Comparison of ENCODE assay signal across 1 cellular context in genomic region chr12:31325877-31326631, GRCh38.
TF ChIP-seq lines count a peak whose summit lies in the region.

Gene SINHCAF (minus strand): TSS chr12:31326150. CDS start chr12:31298204, 27,946 bp downstream.

TF ChIP-seq in H1, 55 proteins besides CTCF, POLR2A, EP300 and RAD21 (continued from another document):
- TF ChIP-seq, protein P1, sequence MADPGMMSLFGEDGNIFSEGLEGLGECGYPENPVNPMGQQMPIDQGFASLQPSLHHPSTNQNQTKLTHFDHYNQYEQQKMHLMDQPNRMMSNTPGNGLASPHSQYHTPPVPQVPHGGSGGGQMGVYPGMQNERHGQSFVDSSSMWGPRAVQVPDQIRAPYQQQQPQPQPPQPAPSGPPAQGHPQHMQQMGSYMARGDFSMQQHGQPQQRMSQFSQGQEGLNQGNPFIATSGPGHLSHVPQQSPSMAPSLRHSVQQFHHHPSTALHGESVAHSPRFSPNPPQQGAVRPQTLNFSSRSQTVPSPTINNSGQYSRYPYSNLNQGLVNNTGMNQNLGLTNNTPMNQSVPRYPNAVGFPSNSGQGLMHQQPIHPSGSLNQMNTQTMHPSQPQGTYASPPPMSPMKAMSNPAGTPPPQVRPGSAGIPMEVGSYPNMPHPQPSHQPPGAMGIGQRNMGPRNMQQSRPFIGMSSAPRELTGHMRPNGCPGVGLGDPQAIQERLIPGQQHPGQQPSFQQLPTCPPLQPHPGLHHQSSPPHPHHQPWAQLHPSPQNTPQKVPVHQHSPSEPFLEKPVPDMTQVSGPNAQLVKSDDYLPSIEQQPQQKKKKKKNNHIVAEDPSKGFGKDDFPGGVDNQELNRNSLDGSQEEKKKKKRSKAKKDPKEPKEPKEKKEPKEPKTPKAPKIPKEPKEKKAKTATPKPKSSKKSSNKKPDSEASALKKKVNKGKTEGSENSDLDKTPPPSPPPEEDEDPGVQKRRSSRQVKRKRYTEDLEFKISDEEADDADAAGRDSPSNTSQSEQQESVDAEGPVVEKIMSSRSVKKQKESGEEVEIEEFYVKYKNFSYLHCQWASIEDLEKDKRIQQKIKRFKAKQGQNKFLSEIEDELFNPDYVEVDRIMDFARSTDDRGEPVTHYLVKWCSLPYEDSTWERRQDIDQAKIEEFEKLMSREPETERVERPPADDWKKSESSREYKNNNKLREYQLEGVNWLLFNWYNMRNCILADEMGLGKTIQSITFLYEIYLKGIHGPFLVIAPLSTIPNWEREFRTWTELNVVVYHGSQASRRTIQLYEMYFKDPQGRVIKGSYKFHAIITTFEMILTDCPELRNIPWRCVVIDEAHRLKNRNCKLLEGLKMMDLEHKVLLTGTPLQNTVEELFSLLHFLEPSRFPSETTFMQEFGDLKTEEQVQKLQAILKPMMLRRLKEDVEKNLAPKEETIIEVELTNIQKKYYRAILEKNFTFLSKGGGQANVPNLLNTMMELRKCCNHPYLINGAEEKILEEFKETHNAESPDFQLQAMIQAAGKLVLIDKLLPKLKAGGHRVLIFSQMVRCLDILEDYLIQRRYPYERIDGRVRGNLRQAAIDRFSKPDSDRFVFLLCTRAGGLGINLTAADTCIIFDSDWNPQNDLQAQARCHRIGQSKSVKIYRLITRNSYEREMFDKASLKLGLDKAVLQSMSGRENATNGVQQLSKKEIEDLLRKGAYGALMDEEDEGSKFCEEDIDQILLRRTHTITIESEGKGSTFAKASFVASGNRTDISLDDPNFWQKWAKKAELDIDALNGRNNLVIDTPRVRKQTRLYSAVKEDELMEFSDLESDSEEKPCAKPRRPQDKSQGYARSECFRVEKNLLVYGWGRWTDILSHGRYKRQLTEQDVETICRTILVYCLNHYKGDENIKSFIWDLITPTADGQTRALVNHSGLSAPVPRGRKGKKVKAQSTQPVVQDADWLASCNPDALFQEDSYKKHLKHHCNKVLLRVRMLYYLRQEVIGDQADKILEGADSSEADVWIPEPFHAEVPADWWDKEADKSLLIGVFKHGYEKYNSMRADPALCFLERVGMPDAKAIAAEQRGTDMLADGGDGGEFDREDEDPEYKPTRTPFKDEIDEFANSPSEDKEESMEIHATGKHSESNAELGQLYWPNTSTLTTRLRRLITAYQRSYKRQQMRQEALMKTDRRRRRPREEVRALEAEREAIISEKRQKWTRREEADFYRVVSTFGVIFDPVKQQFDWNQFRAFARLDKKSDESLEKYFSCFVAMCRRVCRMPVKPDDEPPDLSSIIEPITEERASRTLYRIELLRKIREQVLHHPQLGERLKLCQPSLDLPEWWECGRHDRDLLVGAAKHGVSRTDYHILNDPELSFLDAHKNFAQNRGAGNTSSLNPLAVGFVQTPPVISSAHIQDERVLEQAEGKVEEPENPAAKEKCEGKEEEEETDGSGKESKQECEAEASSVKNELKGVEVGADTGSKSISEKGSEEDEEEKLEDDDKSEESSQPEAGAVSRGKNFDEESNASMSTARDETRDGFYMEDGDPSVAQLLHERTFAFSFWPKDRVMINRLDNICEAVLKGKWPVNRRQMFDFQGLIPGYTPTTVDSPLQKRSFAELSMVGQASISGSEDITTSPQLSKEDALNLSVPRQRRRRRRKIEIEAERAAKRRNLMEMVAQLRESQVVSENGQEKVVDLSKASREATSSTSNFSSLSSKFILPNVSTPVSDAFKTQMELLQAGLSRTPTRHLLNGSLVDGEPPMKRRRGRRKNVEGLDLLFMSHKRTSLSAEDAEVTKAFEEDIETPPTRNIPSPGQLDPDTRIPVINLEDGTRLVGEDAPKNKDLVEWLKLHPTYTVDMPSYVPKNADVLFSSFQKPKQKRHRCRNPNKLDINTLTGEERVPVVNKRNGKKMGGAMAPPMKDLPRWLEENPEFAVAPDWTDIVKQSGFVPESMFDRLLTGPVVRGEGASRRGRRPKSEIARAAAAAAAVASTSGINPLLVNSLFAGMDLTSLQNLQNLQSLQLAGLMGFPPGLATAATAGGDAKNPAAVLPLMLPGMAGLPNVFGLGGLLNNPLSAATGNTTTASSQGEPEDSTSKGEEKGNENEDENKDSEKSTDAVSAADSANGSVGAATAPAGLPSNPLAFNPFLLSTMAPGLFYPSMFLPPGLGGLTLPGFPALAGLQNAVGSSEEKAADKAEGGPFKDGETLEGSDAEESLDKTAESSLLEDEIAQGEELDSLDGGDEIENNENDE (IDR thresholded peaks at IDR 0.05; ENCODE audit: insufficient replicate concordance, low read length): no peak
- TF ChIP-seq, protein P2, sequence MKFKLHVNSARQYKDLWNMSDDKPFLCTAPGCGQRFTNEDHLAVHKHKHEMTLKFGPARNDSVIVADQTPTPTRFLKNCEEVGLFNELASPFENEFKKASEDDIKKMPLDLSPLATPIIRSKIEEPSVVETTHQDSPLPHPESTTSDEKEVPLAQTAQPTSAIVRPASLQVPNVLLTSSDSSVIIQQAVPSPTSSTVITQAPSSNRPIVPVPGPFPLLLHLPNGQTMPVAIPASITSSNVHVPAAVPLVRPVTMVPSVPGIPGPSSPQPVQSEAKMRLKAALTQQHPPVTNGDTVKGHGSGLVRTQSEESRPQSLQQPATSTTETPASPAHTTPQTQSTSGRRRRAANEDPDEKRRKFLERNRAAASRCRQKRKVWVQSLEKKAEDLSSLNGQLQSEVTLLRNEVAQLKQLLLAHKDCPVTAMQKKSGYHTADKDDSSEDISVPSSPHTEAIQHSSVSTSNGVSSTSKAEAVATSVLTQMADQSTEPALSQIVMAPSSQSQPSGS (IDR thresholded peaks at IDR 0.05; ENCODE audit: low read length): peak; percentile 79
- TF ChIP-seq CREB1 (IDR thresholded peaks at IDR 0.05) (peak; percentile 81), YY1 (IDR thresholded peaks at IDR 0.05; ENCODE audit: low read depth, low read length) (no peak), SIN3A (conservative IDR thresholded peaks at IDR 0.05 in 1 of 2, IDR thresholded peaks at IDR 0.05 in 1 of 2; ENCODE audit: low read depth in 1 of 2, low read length in 2 of 2) (peak; percentile 9 to 87; a peak in 2 of 4 replicates), TBP (IDR thresholded peaks at IDR 0.05; ENCODE audit: low read depth, low read length) (peak; percentile 97), E2F6 (IDR thresholded peaks at IDR 0.05) (peak; percentile 25; the same call in 1 of the 2 replicates), TEAD4 (IDR thresholded peaks at IDR 0.05; ENCODE audit: low read depth, low read length) (no peak; the same call in 1 of the 2 replicates), HDAC6 (IDR thresholded peaks at IDR 0.05; ENCODE audit: low read depth, low read length) (no peak), POU5F1 (IDR thresholded peaks at IDR 0.05; ENCODE audit: low read depth, low read length) (no peak), BCL11A (IDR thresholded peaks at IDR 0.05; ENCODE audit: low read depth in 2 of 2, low read length in 2 of 2) (no peak), CHD2 (IDR thresholded peaks at IDR 0.05; ENCODE audit: low read length) (no peak), ATF3 (IDR thresholded peaks at IDR 0.05; ENCODE audit: insufficient read depth, low read depth, low read length) (no peak), KDM1A (IDR thresholded peaks at IDR 0.05; ENCODE audit: borderline replicate concordance, low read length) (no peak), ZNF274 (IDR thresholded peaks at IDR 0.05; ENCODE audit: borderline replicate concordance, extremely low read depth, low read length) (no peak), PHF8 (conservative IDR thresholded peaks at IDR 0.05; ENCODE audit: low read depth, low read length) (peak; percentile 74), EZH2 (IDR thresholded peaks at IDR 0.05; ENCODE audit: low read depth, low read length, severe bottlenecking) (no peak), SAP30 (IDR thresholded peaks at IDR 0.05; ENCODE audit: insufficient read depth, insufficient replicate concordance, low read length) (no peak), SP2 (IDR thresholded peaks at IDR 0.05; ENCODE audit: low read length) (no peak), RNF2 (IDR thresholded peaks at IDR 0.05; ENCODE audit: borderline replicate concordance, low read depth, low read length, missing control alignments, poor library complexity, severe bottlenecking) (no peak), CBX5 (IDR thresholded peaks at IDR 0.05; ENCODE audit: low read depth, low read length) (no peak), KDM5A (IDR thresholded peaks at IDR 0.05; ENCODE audit: low read length) (no peak), CEBPB (IDR thresholded peaks at IDR 0.05; ENCODE audit: low read depth, low read length) (no peak), KDM4A (IDR thresholded peaks at IDR 0.05; ENCODE audit: low read depth, low read length, severe bottlenecking) (no peak), ASH2L (IDR thresholded peaks at IDR 0.05; ENCODE audit: low read length) (peak; percentile 67), JUND (IDR thresholded peaks at IDR 0.05; ENCODE audit: low read length) (no peak), BACH1 (IDR thresholded peaks at IDR 0.05; ENCODE audit: low read length) (peak; percentile 81), CHD1 (IDR thresholded peaks at IDR 0.05; ENCODE audit: low read depth, low read length) (peak; percentile 77; the same call in 1 of the 2 replicates), SUZ12 (IDR thresholded peaks at IDR 0.05; ENCODE audit: low read length) (no peak), SRF (IDR thresholded peaks at IDR 0.05; ENCODE audit: low read depth, low read length) (peak; percentile 93), BRCA1 (IDR thresholded peaks at IDR 0.05; ENCODE audit: low read depth, low read length) (no peak), GTF2F1 (IDR thresholded peaks at IDR 0.05; ENCODE audit: borderline replicate concordance, low read depth, low read length) (peak; percentile 89), HDAC2 (IDR thresholded peaks at IDR 0.05; ENCODE audit: borderline replicate concordance in 1 of 2, low read depth in 2 of 2, low read length in 2 of 2) (no peak; a peak in 1 of 4 replicates), NRF1 (IDR thresholded peaks at IDR 0.05; ENCODE audit: low read depth, low read length) (peak; percentile 96), MAFK (IDR thresholded peaks at IDR 0.05; ENCODE audit: low read depth, low read length) (no peak), SIX5 (IDR thresholded peaks at IDR 0.05; ENCODE audit: low read depth, low read length) (no peak), GABPA (IDR thresholded peaks at IDR 0.05; ENCODE audit: borderline replicate concordance, insufficient read depth, low read length) (no peak), NANOG (IDR thresholded peaks at IDR 0.05; ENCODE audit: insufficient read depth, low read depth, low read length, poor library complexity, severe bottlenecking) (no peak), TCF12 (IDR thresholded peaks at IDR 0.05; ENCODE audit: low read depth, low read length) (no peak), CBX8 (IDR thresholded peaks at IDR 0.05; ENCODE audit: borderline replicate concordance, low read depth, low read length) (no peak), EGR1 (IDR thresholded peaks at IDR 0.05; ENCODE audit: borderline replicate concordance, low read depth, low read length) (peak; percentile 66; the same call in 1 of the 2 replicates), CTBP2 (IDR thresholded peaks at IDR 0.05; ENCODE audit: borderline replicate concordance, insufficient read depth, insufficient read length, low read length) (no peak), POLR2AphosphoS5 (IDR thresholded peaks at IDR 0.05; ENCODE audit: low read depth, low read length) (peak; percentile 100), TAF1 (IDR thresholded peaks at IDR 0.05; ENCODE audit: low read depth, low read length) (peak; percentile 100), FOSL1 (IDR thresholded peaks at IDR 0.05; ENCODE audit: insufficient read depth, low read depth, low read length) (no peak), SP4 (IDR thresholded peaks at IDR 0.05; ENCODE audit: low read length) (peak; percentile 80), RBBP5 (IDR thresholded peaks at IDR 0.05; ENCODE audit: borderline replicate concordance, low read depth, low read length) (0 out of 2 replicates have a peak, but pooled peaks have one; percentile 60)
- TF ChIP-seq, protein P3, sequence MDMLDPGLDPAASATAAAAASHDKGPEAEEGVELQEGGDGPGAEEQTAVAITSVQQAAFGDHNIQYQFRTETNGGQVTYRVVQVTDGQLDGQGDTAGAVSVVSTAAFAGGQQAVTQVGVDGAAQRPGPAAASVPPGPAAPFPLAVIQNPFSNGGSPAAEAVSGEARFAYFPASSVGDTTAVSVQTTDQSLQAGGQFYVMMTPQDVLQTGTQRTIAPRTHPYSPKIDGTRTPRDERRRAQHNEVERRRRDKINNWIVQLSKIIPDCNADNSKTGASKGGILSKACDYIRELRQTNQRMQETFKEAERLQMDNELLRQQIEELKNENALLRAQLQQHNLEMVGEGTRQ (IDR thresholded peaks at IDR 0.05; ENCODE audit: low read length): no peak
- TF ChIP-seq, protein P4, sequence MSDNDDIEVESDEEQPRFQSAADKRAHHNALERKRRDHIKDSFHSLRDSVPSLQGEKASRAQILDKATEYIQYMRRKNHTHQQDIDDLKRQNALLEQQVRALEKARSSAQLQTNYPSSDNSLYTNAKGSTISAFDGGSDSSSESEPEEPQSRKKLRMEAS (IDR thresholded peaks at IDR 0.05): peak; percentile 8
